ENCODE assay signal across 8 cellular contexts in the genomic region with DNA sequence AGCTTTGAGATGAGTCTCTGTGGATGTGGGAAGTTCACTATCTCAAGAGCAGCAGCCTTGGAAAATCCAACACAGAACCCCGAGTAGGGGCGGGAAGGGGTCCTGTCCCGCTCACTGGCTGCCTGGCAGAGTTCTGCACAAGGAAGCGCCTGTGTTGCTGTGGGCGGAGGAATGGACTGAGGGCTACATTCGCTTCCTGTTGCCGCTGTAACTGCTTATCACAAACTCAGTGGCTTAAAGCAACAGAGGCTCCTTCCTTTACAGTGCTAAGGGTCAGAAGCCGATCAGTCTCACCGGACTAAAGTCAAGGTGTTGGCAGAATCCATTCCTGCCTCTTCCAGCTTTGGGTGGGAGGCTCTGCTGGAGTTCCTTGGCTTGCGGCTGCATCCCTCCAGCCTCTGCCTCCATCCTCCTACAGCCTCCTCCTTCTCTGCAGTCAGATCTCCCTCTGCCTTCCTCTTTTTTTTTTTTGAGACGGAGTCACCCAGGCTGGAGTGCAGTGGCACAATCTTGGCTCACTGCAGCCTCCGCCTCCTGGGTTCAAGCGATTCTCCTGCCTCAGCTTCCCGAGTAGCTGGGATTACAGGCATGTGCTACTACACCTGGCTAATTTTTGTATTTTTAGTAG.
A peak's percentile ranks its signal among the peaks of the same experiment; 100 is the strongest.
DNase-seq lines count a peak whose midpoint lies in the region; ATAC-seq and TF ChIP-seq lines count a peak whose summit lies in the region.

No MANE protein-coding gene starts in this region.

- H3K4me3 Mint-ChIP-seq in memory B cell: peak overlapping the region; percentile 71

- TF ChIP-seq POLR2A in vagina (IDR thresholded peaks at IDR 0.05): no peak

- no peaks in the 10 kb centered on the region for H3K9me3 ChIP-seq in vagina

- intact Hi-C loops in vagina (cut with DNase I): no loop called here

- H3K27ac Mint-ChIP-seq in activated naive CD4-positive, alpha-beta T cell treated with anti-CD3 and anti-CD28 coated beads, Interleukin-2, amount 50 U/mL, for 72 hours: peak overlapping the region; percentile 96 to 99
- peak overlapping the region; percentile 92 for H3K27ac Mint-ChIP-seq in memory B cell

- no peaks in the 10 kb centered on the region for H3K27me3 ChIP-seq in vagina

- peak; percentile 91 for DNase-seq in GM12865 (ENCODE audit: low read depth)
- peak; percentile 75 for DNase-seq in Jurkat, Clone E6-1 (ENCODE audit: low read depth, low spot score)
- DNase-seq in activated naive CD4-positive, alpha-beta T cell treated with anti-CD3 and anti-CD28 coated beads, Interleukin-2, amount 50 U/mL, for 72 hours (ENCODE audit: low spot score in 2 of 2): peak in 1 of 2 donors; percentile 56
- DNase-seq in memory B cell (ENCODE audit: low spot score in 2 of 2): peak in 1 of 2 donors; percentile 59
- DNase-seq in vagina (ENCODE audit: extremely low spot score in 2 of 2): no peak
- no peak for DNase-seq in globus pallidus (ENCODE audit: low spot score)
- DNase-seq in D341Med (ENCODE audit: low spot score): no peak

- no peaks in the 10 kb centered on the region for H3K9me3 Mint-ChIP-seq in activated naive CD4-positive, alpha-beta T cell treated with anti-CD3 and anti-CD28 coated beads, Interleukin-2, amount 50 U/mL, for 72 hours
- no peaks in the 10 kb centered on the region for H3K9me3 Mint-ChIP-seq in memory B cell

- H3K36me3 ChIP-seq in vagina: no peaks in the 10 kb centered on the region

- H3K27me3 Mint-ChIP-seq in memory B cell: no peaks in the 10 kb centered on the region

- peak overlapping the region; percentile 85 for H3K27ac ChIP-seq in vagina

- peaks cover 58% of the 10 kb centered on the region for H3K4me1 Mint-ChIP-seq in memory B cell

- peak overlapping the region; percentile 58 for H3K4me3 ChIP-seq in GM12865 (ENCODE audit: low read depth, low read length)
- peak overlapping the region; percentile 31 for H3K4me3 ChIP-seq in Jurkat, Clone E6-1 (ENCODE audit: low read length)
- no peak overlapping the region for H3K4me3 ChIP-seq in vagina

- H3K4me1 ChIP-seq in vagina: peaks cover 97% of the 10 kb centered on the region

- peaks cover 9 to 46% of the 10 kb centered on the region in 2 donors for H3K36me3 Mint-ChIP-seq in activated naive CD4-positive, alpha-beta T cell treated with anti-CD3 and anti-CD28 coated beads, Interleukin-2, amount 50 U/mL, for 72 hours
- H3K36me3 Mint-ChIP-seq in memory B cell: peaks cover 7% of the 10 kb centered on the region

- TF ChIP-seq CTCF in GM12865 (IDR thresholded peaks at IDR 0.05; ENCODE audit: insufficient read depth, low read depth, low read length, missing control alignments) (no peak), vagina (IDR thresholded peaks at IDR 0.05) (no peak)

- peak; percentile 12 to 29 for ATAC-seq in activated naive CD4-positive, alpha-beta T cell treated with anti-CD3 and anti-CD28 coated beads, Interleukin-2, amount 50 U/mL, for 72 hours
- ATAC-seq in memory B cell (ENCODE audit: low read depth) (peak; percentile 37), HG03039 (IDR thresholded peaks at IDR 0.05; ENCODE audit: unreplicated experiment) (no peak)

Comparison
In these comparisons a context has a peak if more than half of its experiments do, and no peak if none do; other contexts are left out.
1. DNase-seq: peak in GM12865 (single experiment) and Jurkat, Clone E6-1 (single experiment); none in vagina (0 of 2), globus pallidus (single experiment) and D341Med (single experiment).
2. H3K4me3 ChIP-seq: peak in GM12865 (single experiment) and Jurkat, Clone E6-1 (single experiment); none in vagina (0 of 2).